In genomic region chr7:20647051-20647450, GRCh38 we compare ENCODE assay signal across 22 cellular contexts. TPM values are rescaled to one million over a fixed set of nuclear protein-coding genes. Genes with fewer than 3 reads are reported as not detected.
DNase-seq lines count a peak whose midpoint lies in the region; ATAC-seq and TF ChIP-seq lines count a peak whose summit lies in the region.
"Had no signal": no experiment of that assay in that cellular context is flagged by ENCODE, and none has a peak within 500 bp of the region (broad histone marks: within the 10 kb centered on the region; RNA-seq: fewer than 3 reads in every experiment).

No MANE protein-coding gene starts in this region.

- in situ Hi-C loops in astrocyte of the spinal cord (cut with HindIII; ENCODE audit: low sequenced_read_pairs): no loop called here

- CTCF ChIA-PET in activated naive CD4-positive, alpha-beta T cell treated with anti-CD3 and anti-CD28 coated beads, Interleukin-2, amount 10 ng/mL, durations not matched to agents 7 days and 5 days (lab: Charles Lee): no interaction called here

- H3K4me3 ChIP-seq in astrocyte of the spinal cord (ENCODE audit: low read depth, low read length): no peak overlapping the region
- H3K4me3 ChIP-seq: A549, GM12878, GM23338 had no signal

- H3K27me3 Mint-ChIP-seq in activated naive CD4-positive, alpha-beta T cell treated with anti-CD3 and anti-CD28 coated beads, Interleukin-2, amount 10 ng/mL, durations not matched to agents 7 days and 5 days: no peaks in the 10 kb centered on the region
- H3K27me3 Mint-ChIP-seq: CD4-positive, alpha-beta T cell had no signal

- no peak for TF ChIP-seq CTCF in astrocyte of the spinal cord (IDR thresholded peaks at IDR 0.05; ENCODE audit: low read depth, low read length)

- DNase-seq in H4 (ENCODE audit: low spot score): peak; percentile 45
- peak; percentile 74 for DNase-seq in astrocyte of the spinal cord (ENCODE audit: low read depth, low spot score)
- DNase-seq in foreskin melanocyte: peak; percentile 99
- peak; percentile 10 for DNase-seq in smooth muscle cell of the brain vasculature (ENCODE audit: low read depth, low spot score)
- no peak for DNase-seq in activated naive CD4-positive, alpha-beta T cell treated with anti-CD3 and anti-CD28 coated beads, Interleukin-2, amount 10 ng/mL, durations not matched to agents 7 days and 5 days
- DNase-seq in Kasumi-1 (lab: John Stamatoyannopoulos, UW): no peak
- no peak for DNase-seq in NCI-H510A (lab: John Stamatoyannopoulos, UW)
- DNase-seq: Calu3; CD4-positive, alpha-beta T cell; DMS53; EL; MV-4-11; NCI-H1694 treated with DMSO at 0.1 percent for 48 hours; NCI-H2107; NCI-H524; SHP77 had no signal

- H3K9me3 Mint-ChIP-seq in activated naive CD4-positive, alpha-beta T cell treated with anti-CD3 and anti-CD28 coated beads, Interleukin-2, amount 10 ng/mL, durations not matched to agents 7 days and 5 days: no peaks in the 10 kb centered on the region
- H3K9me3 Mint-ChIP-seq: CD4-positive, alpha-beta T cell; GM23338 had no signal

- H3K4me1 Mint-ChIP-seq in activated naive CD4-positive, alpha-beta T cell treated with anti-CD3 and anti-CD28 coated beads, Interleukin-2, amount 10 ng/mL, durations not matched to agents 7 days and 5 days: no peaks in the 10 kb centered on the region

- H3K36me3 Mint-ChIP-seq in activated naive CD4-positive, alpha-beta T cell treated with anti-CD3 and anti-CD28 coated beads, Interleukin-2, amount 10 ng/mL, durations not matched to agents 7 days and 5 days: no peaks in the 10 kb centered on the region

- no peak overlapping the region for H3K4me3 Mint-ChIP-seq in activated naive CD4-positive, alpha-beta T cell treated with anti-CD3 and anti-CD28 coated beads, Interleukin-2, amount 10 ng/mL, durations not matched to agents 7 days and 5 days
- H3K4me3 Mint-ChIP-seq: CD4-positive, alpha-beta T cell; GM23338 had no signal

- no peak overlapping the region for H3K27ac Mint-ChIP-seq in activated naive CD4-positive, alpha-beta T cell treated with anti-CD3 and anti-CD28 coated beads, Interleukin-2, amount 10 ng/mL, durations not matched to agents 7 days and 5 days
- H3K27ac Mint-ChIP-seq: CD4-positive, alpha-beta T cell; GM23338 had no signal

- ATAC-seq in GM18868 (IDR thresholded peaks at IDR 0.05; ENCODE audit: unreplicated experiment): no peak
- ATAC-seq: A549, GM12878, GM23338, HCT116 had no signal

RNA-seq across cellular contexts. Expression of gene ABCB5, which starts 31.6 kb away (rescaled TPM):
- 0.06 TPM in 1 of 2 replicates, not detected in the other for total RNA-seq in H4 (2014; rRNA removed; shearing (Covaris generic))
- total RNA-seq: CD4-positive, alpha-beta T cell; GM12878; GM23338; RPMI7951 had no signal

Comparison
In these comparisons a context has a peak if more than half of its experiments do, and no peak if none do; other contexts are left out.
1. DNase-seq: peak in H4 (single experiment), astrocyte of the spinal cord (single experiment), foreskin melanocyte (single experiment) and smooth muscle cell of the brain vasculature (single experiment); none in activated naive CD4-positive, alpha-beta T cell treated with anti-CD3 and anti-CD28 coated beads, Interleukin-2, amount 10 ng/mL, durations not matched to agents 7 days and 5 days (single experiment), Kasumi-1 (0 of 2) and NCI-H510A (single experiment).